ENCODE assay signal across 8 cellular contexts in the genomic region with DNA sequence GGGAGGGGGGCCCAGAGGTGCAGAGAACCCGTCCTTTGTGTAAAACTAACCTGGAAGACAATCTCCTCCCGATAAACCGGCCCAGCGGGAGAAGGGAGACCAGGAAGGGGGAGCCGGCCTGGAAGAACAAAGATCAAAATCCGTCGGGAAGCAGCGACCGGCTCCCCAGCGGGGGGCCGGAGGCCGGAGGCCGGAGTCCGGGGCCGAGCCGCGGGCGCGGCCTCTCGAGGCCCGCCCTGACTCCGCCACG. TPM values are rescaled to one million over a fixed set of nuclear protein-coding genes. Genes with fewer than 3 reads are reported as not detected.
DNase-seq lines count a peak whose midpoint lies in the region; ATAC-seq and TF ChIP-seq lines count a peak whose summit lies in the region.

No MANE protein-coding gene starts in this region.

- 0% methylated on average over 22 of the region's 23 CpGs for WGBS in prostate gland

- peaks cover 9% of the 10 kb centered on the region; the same call in 1 of the 2 replicates for H3K36me3 ChIP-seq in RWPE2 (ENCODE audit: low read depth)
- no peaks in the 10 kb centered on the region for H3K36me3 ChIP-seq in fibroblast of lung (ENCODE audit: control insufficient read depth, insufficient read depth, low read length)
- H3K36me3 ChIP-seq in prostate gland, result no peaks in the 10 kb centered on the region

- H4K20me1 ChIP-seq in fibroblast of lung (ENCODE audit: control insufficient read depth, extremely low read depth, insufficient read depth, low read length), result no peaks in the 10 kb centered on the region

- H3K27ac ChIP-seq in RWPE2 (ENCODE audit: poor library complexity, severe bottlenecking) (peak overlapping the region; percentile 47), fibroblast of lung (ENCODE audit: insufficient read depth, low read length) (peak overlapping the region; percentile 76), prostate gland (peak overlapping the region; percentile 82 to 84)

- peaks cover 7% of the 10 kb centered on the region for H3K79me2 ChIP-seq in fibroblast of lung (ENCODE audit: control insufficient read depth, insufficient read depth, low read length)

- H3K9me3 ChIP-seq in RWPE2 (ENCODE audit: severe bottlenecking) (no peaks in the 10 kb centered on the region), fibroblast of lung (ENCODE audit: control insufficient read depth, insufficient read depth, low read depth, low read length) (no peaks in the 10 kb centered on the region), prostate gland (no peaks in the 10 kb centered on the region)

- DNase-seq in GM03348 (ENCODE audit: low spot score) (peak; percentile 22), RWPE2 (ENCODE audit: low spot score) (no peak), fibroblast of lung (ENCODE audit: low read depth in 2 of 2) (no peak), prostate gland (ENCODE audit: low spot score) (no peak), NOMO-1 treated with dmso at 0.1 percent for 144 hours (lab: John Stamatoyannopoulos, UW; ENCODE audit: unreplicated experiment) (no peak), G401 (ENCODE audit: low spot score) (no peak)

- intact Hi-C loops in prostate gland (cut with DNase I), result loop anchor here (10.0 kb wide), 1 partner anchor 62 kb away; the partner anchor contains the start of gene UTP14A

- peak overlapping the region; percentile 71 for H3K9ac ChIP-seq in fibroblast of lung (ENCODE audit: insufficient read depth, low read length)

- TF ChIP-seq POLR2A in prostate gland (IDR thresholded peaks at IDR 0.05), result no peak

- no peak overlapping the region for H2AFZ ChIP-seq in fibroblast of lung (ENCODE audit: low read length)

- no peak for ATAC-seq in RWPE2 (ENCODE audit: low read depth)
- ATAC-seq in HG03457 (IDR thresholded peaks at IDR 0.05; ENCODE audit: unreplicated experiment), result no peak
- no peak for ATAC-seq in HG03521 (IDR thresholded peaks at IDR 0.05; ENCODE audit: unreplicated experiment)

- peak overlapping the region; percentile 85 for H3K4me3 ChIP-seq in RWPE2 (ENCODE audit: severe bottlenecking)
- peak overlapping the region; percentile 62 to 78 (median 71) for H3K4me3 ChIP-seq in fibroblast of lung (replicated peaks in 1 of 4; ENCODE audit: control extremely low read depth in 1 of 4, insufficient read depth in 1 of 4, low read depth in 3 of 4, low read length in 4 of 4)
- peak overlapping the region; percentile 49 to 59 for H3K4me3 ChIP-seq in prostate gland

- no peaks in the 10 kb centered on the region for H3K27me3 ChIP-seq in RWPE2 (ENCODE audit: insufficient read depth, poor library complexity, severe bottlenecking)
- no peaks in the 10 kb centered on the region for H3K27me3 ChIP-seq in fibroblast of lung (ENCODE audit: control insufficient read depth, insufficient read depth, low read length)
- no peaks in the 10 kb centered on the region for H3K27me3 ChIP-seq in prostate gland (replicated peaks; ENCODE audit: insufficient read depth)

- no peaks in the 10 kb centered on the region for H3K4me1 ChIP-seq in RWPE2 (ENCODE audit: insufficient read depth, poor library complexity, severe bottlenecking)
- H3K4me1 ChIP-seq in fibroblast of lung (ENCODE audit: control insufficient read depth, extremely low read depth, insufficient read depth, low read length), result no peaks in the 10 kb centered on the region
- no peaks in the 10 kb centered on the region for H3K4me1 ChIP-seq in prostate gland (replicated peaks)

- peak overlapping the region; percentile 79 for H3K4me2 ChIP-seq in fibroblast of lung (ENCODE audit: extremely low read depth, insufficient read depth, low read length)

- in situ Hi-C loops in G401 (cut with HindIII; ENCODE audit: low sequenced_read_pairs), result no loop called here

- TF ChIP-seq CTCF in RWPE2 (IDR thresholded peaks at IDR 0.05; ENCODE audit: poor library complexity, severe bottlenecking) (no peak), fibroblast of lung (conservative IDR thresholded peaks at IDR 0.05 in 1 of 2, IDR thresholded peaks at IDR 0.05 in 1 of 2; ENCODE audit: low read depth in 1 of 2, low read length in 2 of 2) (no peak), prostate gland (IDR thresholded peaks at IDR 0.05) (no peak)

RNA-seq across cellular contexts. Expression of gene ZDHHC9, which starts 0.6 kb away (rescaled TPM):
- total RNA-seq in fibroblast of lung (13.6 and 21.8 TPM in 2 replicates), prostate gland (10 to 100 TPM; 13.8 to 20.4 TPM)
- 38.2 and 38.4 TPM in 2 replicates for polyA plus RNA-seq in fibroblast of lung
- 24.0 and 24.2 TPM in 2 replicates for polyA plus RNA-seq in fibroblast of lung (2012)
- 32.7 and 49.5 TPM in 2 replicates for polyA minus RNA-seq in fibroblast of lung (ENCODE audit: low replicate concordance)
- 5.0 and 6.3 TPM in 2 replicates for total RNA-seq in G401 (2014; rRNA removed; shearing (Covaris generic))
